10 cellular contexts compared by ENCODE assay signal in the genomic region with DNA sequence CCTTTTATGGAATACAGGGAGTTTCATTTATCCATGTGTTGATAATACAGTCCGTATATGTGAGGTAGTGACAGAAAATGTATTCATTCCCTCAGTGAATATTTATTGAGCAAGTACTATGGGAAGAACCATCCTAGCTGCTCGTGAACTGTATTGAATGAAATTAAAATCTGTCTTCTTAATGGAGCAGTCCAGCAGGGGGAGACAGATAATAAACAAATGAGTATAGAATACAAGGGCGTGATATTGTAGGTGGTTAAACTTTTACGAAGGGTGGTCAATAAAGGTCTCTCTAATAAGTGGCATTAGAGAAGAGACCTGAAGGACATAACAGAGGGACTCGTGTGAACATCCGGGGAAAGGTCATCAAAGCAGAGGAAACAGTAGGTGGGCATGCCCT.
A peak's percentile ranks its signal among the peaks of the same experiment; 100 is the strongest.
DNase-seq lines count a peak whose midpoint lies in the region; ATAC-seq, FAIRE-seq and TF ChIP-seq lines count a peak whose summit lies in the region.
"Had no signal": no experiment of that assay in that cellular context is flagged by ENCODE, and none has a peak within 500 bp of the region (broad histone marks: within the 10 kb centered on the region; RNA-seq: fewer than 3 reads in every experiment).

No MANE protein-coding gene starts in this region.

- no peak for ATAC-seq in HG02973 (IDR thresholded peaks at IDR 0.05; ENCODE audit: unreplicated experiment)

- POLR2A ChIA-PET in A673 (lab: Charles Lee; ENCODE audit: low non-redundant PET), result no interaction called here

- H3K27ac ChIP-seq in A673 (ENCODE audit: low read depth, low read length, poor library complexity, severe bottlenecking), result no peak overlapping the region
- no peak overlapping the region for H3K27ac ChIP-seq in OCI-LY1 (ENCODE audit: low read depth, low read length, poor library complexity, severe bottlenecking)
- no peak overlapping the region for H3K27ac ChIP-seq in Karpas-422 (ENCODE audit: low read length)

- BruUV-seq in A673 (replicated peaks; lab: Mats Ljungman, UMichigan), result no TSS peak

- H3K4me2 ChIP-seq in OCI-LY1 (ENCODE audit: low read length), result no peak overlapping the region
- no peak overlapping the region for H3K4me2 ChIP-seq in Karpas-422 (ENCODE audit: low read depth, low read length, poor library complexity, severe bottlenecking)

- CTCF ChIA-PET in A673 (lab: Charles Lee), result no interaction called here

- H3K27me3 ChIP-seq in A673 (replicated peaks; ENCODE audit: insufficient read depth, low read depth, low read length, poor library complexity) (no peaks in the 10 kb centered on the region), OCI-LY1 (ENCODE audit: insufficient read depth, low read length) (no peaks in the 10 kb centered on the region), Karpas-422 (ENCODE audit: low read length) (no peaks in the 10 kb centered on the region)

- no peak overlapping the region for H3K9ac ChIP-seq in OCI-LY1 (ENCODE audit: low read length)
- H3K9ac ChIP-seq in Karpas-422 (ENCODE audit: low read length), result no peak overlapping the region

- H3K79me2 ChIP-seq in OCI-LY1 (ENCODE audit: insufficient read depth, low read length), result no peaks in the 10 kb centered on the region
- no peaks in the 10 kb centered on the region for H3K79me2 ChIP-seq in Karpas-422 (ENCODE audit: low read length)

- intact Hi-C loops in A673 (cut with micrococcal nuclease; ENCODE audit: unreplicated experiment), result loop anchor here (5.0 to 10.0 kb wide), 3 partner anchors 256 to 668 kb away; no protein-coding TSS in a partner anchor

- H3K36me3 ChIP-seq in A673 (ENCODE audit: insufficient read depth, low read length, poor library complexity, severe bottlenecking) (no peaks in the 10 kb centered on the region), OCI-LY1 (ENCODE audit: insufficient read depth, low read length) (no peaks in the 10 kb centered on the region), Karpas-422 (ENCODE audit: insufficient read depth, low read length) (no peaks in the 10 kb centered on the region)

- DNase-seq in A673 (ENCODE audit: low spot score) (peak; percentile 72), GM12891 (ENCODE audit: insufficient read length, low spot score) (no peak), fibroblast of pulmonary artery (ENCODE audit: low read depth) (peak; percentile 62), Karpas-422 (no peak), T1000 (lab: John Stamatoyannopoulos, UW) (no peak), DMS79 (lab: John Stamatoyannopoulos, UW) (no peak)
- DNase-seq: activated effector memory CD4-positive, alpha-beta T cell treated with Interleukin-2 at 50 U/mL for 16 hours; SHP77 treated with DMSO at 0.1 percent for 48 hours had no signal

- H2AFZ ChIP-seq in OCI-LY1 (ENCODE audit: low read length) (no peak overlapping the region), Karpas-422 (ENCODE audit: low read length) (no peak overlapping the region)

- no peak overlapping the region for H3K4me3 ChIP-seq in A673 (ENCODE audit: low read depth, low read length, poor library complexity, severe bottlenecking)
- H3K4me3 ChIP-seq in OCI-LY1 (ENCODE audit: low read depth, low read length, poor library complexity, severe bottlenecking), result no peak overlapping the region
- H3K4me3 ChIP-seq in fibroblast of pulmonary artery (replicated peaks; ENCODE audit: low read depth, low read length), result no peak overlapping the region
- no peak overlapping the region for H3K4me3 ChIP-seq in Karpas-422 (ENCODE audit: low read length)

- no peaks in the 10 kb centered on the region for H3K9me2 ChIP-seq in OCI-LY1 (ENCODE audit: low read depth, low read length)
- H3K9me2 ChIP-seq in Karpas-422 (replicated peaks; ENCODE audit: insufficient read depth, low read length), result no peaks in the 10 kb centered on the region

- H3F3A ChIP-seq in OCI-LY1 (ENCODE audit: insufficient read depth, low read length), result no peaks in the 10 kb centered on the region

- no peaks in the 10 kb centered on the region for H4K20me1 ChIP-seq in OCI-LY1 (ENCODE audit: insufficient read depth, low read length)
- no peaks in the 10 kb centered on the region for H4K20me1 ChIP-seq in Karpas-422 (ENCODE audit: insufficient read depth, low read depth, low read length)

- peak; percentile 79 for FAIRE-seq in GM12891 (lab: Jason Lieb, UNC)

- H3K4me1 ChIP-seq in A673 (ENCODE audit: insufficient read depth, low read length, poor library complexity, severe bottlenecking), result no peaks in the 10 kb centered on the region
- H3K4me1 ChIP-seq in OCI-LY1 (ENCODE audit: insufficient read depth, low read length, severe bottlenecking), result no peaks in the 10 kb centered on the region
- no peaks in the 10 kb centered on the region for H3K4me1 ChIP-seq in Karpas-422 (ENCODE audit: low read length)

- peak; percentile 72 for TF ChIP-seq CTCF in A673 (conservative IDR thresholded peaks at IDR 0.05; ENCODE audit: low read depth, low read length)
- TF ChIP-seq CTCF in OCI-LY1 (IDR thresholded peaks at IDR 0.05; ENCODE audit: low read length), result peak; percentile 47; the same call in 1 of the 2 replicates
- TF ChIP-seq CTCF in fibroblast of pulmonary artery (IDR thresholded peaks at IDR 0.05; ENCODE audit: low read length, missing control alignments), result peak; percentile 59

- H3K9me3 ChIP-seq in A673 (ENCODE audit: low read depth, low read length, poor library complexity, severe bottlenecking), result no peaks in the 10 kb centered on the region
- H3K9me3 ChIP-seq in OCI-LY1 (ENCODE audit: low read length), result no peaks in the 10 kb centered on the region
- peaks cover 39% of the 10 kb centered on the region for H3K9me3 ChIP-seq in Karpas-422 (ENCODE audit: low read length)

- no peak for TF ChIP-seq POLR2A in GM12891 (IDR thresholded peaks at IDR 0.05; ENCODE audit: low read depth, low read length)

TF ChIP-seq in GM12891, 5 proteins besides CTCF, POLR2A, EP300 and RAD21:
- TF ChIP-seq POU2F2 (IDR thresholded peaks at IDR 0.05; ENCODE audit: low read depth, low read length), result no peak
- no peak for TF ChIP-seq SPI1 (IDR thresholded peaks at IDR 0.05; ENCODE audit: low read depth, low read length)
- TF ChIP-seq PAX5 (IDR thresholded peaks at IDR 0.05; ENCODE audit: insufficient read depth, low read length, severe bottlenecking), result no peak
- TF ChIP-seq POLR2AphosphoS5 (IDR thresholded peaks at IDR 0.05; ENCODE audit: low read depth, low read length), result no peak
- no peak for TF ChIP-seq TAF1 (IDR thresholded peaks at IDR 0.05; ENCODE audit: low read depth, low read length)

Comparison
In these comparisons a context has a peak if more than half of its experiments do, and no peak if none do; other contexts are left out.
1. DNase-seq: peak in A673 (single experiment) and fibroblast of pulmonary artery (single experiment); none in GM12891 (single experiment), Karpas-422 (single experiment), T1000 (single experiment) and DMS79 (single experiment).
2. Peak in every context shown above with its lines, with median percentiles within 50 percentile points of each other: CTCF ChIP-seq.